In the genomic region with DNA sequence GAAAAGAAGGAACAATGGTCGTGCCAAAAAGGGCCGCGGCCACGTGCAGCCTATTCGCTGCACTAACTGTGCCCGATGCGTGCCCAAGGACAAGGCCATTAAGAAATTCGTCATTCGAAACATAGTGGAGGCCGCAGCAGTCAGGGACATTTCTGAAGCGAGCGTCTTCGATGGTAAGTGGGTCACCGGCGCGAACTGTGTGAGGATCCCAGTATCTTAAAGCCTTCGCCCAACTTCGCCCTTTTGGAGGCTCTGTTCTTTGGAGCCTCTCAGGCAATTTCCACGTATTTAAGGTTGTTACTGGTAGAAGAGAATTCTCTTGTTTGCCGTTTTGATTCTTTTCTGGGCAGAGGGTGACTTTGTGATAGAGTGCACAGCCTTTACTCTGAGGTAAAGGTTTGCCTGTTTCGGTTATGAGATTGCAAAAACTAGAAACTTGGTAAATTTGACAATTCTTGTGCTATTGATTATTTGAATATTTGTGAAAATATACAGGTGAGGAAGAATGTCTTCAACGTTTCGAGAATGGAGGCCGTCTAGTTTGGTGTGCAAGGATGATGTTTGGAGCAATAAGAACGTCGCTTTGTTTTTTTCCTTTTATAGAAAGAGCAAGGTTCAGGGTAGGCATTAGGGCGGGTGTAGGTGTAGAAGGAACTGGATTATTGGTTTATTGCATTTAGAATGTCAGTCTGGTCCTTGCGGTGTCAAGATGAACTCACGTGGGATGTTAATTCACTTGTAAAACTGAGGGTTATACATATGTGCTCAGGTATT, we compare ENCODE assay signal across 8 cellular contexts. TPM values are rescaled to one million over a fixed set of nuclear protein-coding genes. Genes with fewer than 3 reads are reported as not detected.
A peak's percentile ranks its signal among the peaks of the same experiment; 100 is the strongest.
DNase-seq lines count a peak whose midpoint lies in the region; FAIRE-seq and TF ChIP-seq lines count a peak whose summit lies in the region.

No MANE protein-coding gene starts in this region.

- no peak overlapping the region for H2BK15ac ChIP-seq in H9 (ENCODE audit: low read depth, low read length)

- H3K79me2 ChIP-seq in H9 (ENCODE audit: insufficient read depth, low read length): peaks cover 11% of the 10 kb centered on the region; the same call in 1 of the 2 replicates

- peaks cover 23 to 40% (median 31%) of the 10 kb centered on the region in 3 experiments for H3K36me3 Mint-ChIP-seq in H9 (ENCODE audit: insufficient read depth in 1 of 3, low read depth in 3 of 3)

- H3K4me2 ChIP-seq in H9 (ENCODE audit: insufficient read depth, insufficient read length, low read length): peak overlapping the region; percentile 59

- H3K4me1 Mint-ChIP-seq in H9: peaks cover 26 to 29% of the 10 kb centered on the region in 2 experiments

- H3K4me3 ChIP-seq in WERI-Rb-1 (ENCODE audit: low read depth, low read length) (peak overlapping the region; percentile 73), foreskin fibroblast (ENCODE audit: low read depth in 1 of 2, low read length in 2 of 2) (peak overlapping the region; percentile 70 to 99), skeletal muscle cell (ENCODE audit: low read depth, low read length) (peak overlapping the region; percentile 95)

- TF ChIP-seq CTCF in H9 (conservative IDR thresholded peaks at IDR 0.05) (no peak), WERI-Rb-1 (IDR thresholded peaks at IDR 0.05; ENCODE audit: low read depth, low read length) (no peak), foreskin fibroblast (IDR thresholded peaks at IDR 0.05; ENCODE audit: low read depth, low read length) (no peak)

- no peak overlapping the region for H2AFZ ChIP-seq in H9 (ENCODE audit: low read length)

- H2BK20ac ChIP-seq in H9 (ENCODE audit: low read depth, low read length, poor library complexity, severe bottlenecking): no peak overlapping the region

- peaks cover 0 to 3% of the 10 kb centered on the region in 2 experiments; a peak in 2 of 5 replicates for H3K9me3 Mint-ChIP-seq in H9

- H3K27ac Mint-ChIP-seq in H9: peak overlapping the region; percentile 97 to 99 (median 97)

- no peaks in the 10 kb centered on the region for H3K9me3 ChIP-seq in H9 (ENCODE audit: control insufficient read depth, low read depth, low read length)
- H3K9me3 ChIP-seq in WERI-Rb-1 (ENCODE audit: severe bottlenecking): no peaks in the 10 kb centered on the region

- H4K5ac ChIP-seq in H9 (ENCODE audit: insufficient read length, low read depth, low read length): no peak overlapping the region

- H2BK5ac ChIP-seq in H9 (ENCODE audit: insufficient read length, low read length): no peak overlapping the region

- peak overlapping the region; percentile 97 for H3K9ac ChIP-seq in H9 (ENCODE audit: extremely low read depth, insufficient read length, low read length)

- FAIRE-seq in RCC 7860 (lab: Jason Lieb, UNC): no peak

- no peaks in the 10 kb centered on the region for H3K79me1 ChIP-seq in H9 (ENCODE audit: insufficient read depth, low read depth, low read length, poor library complexity, severe bottlenecking)

- no peak overlapping the region for H3T11ph ChIP-seq in H9 (ENCODE audit: low read length)

- peak overlapping the region; percentile 98 for H3K4me3 Mint-ChIP-seq in H9

- H4K20me1 ChIP-seq in H9 (ENCODE audit: control insufficient read depth, insufficient read depth, insufficient read length): peaks cover 3% of the 10 kb centered on the region

- H3K4ac ChIP-seq in H9 (ENCODE audit: low read depth, low read length): no peak overlapping the region

- WGBS in H9 (ENCODE audit: extremely low coverage, insufficient read length, low lambda C conversion rate): no CpG with 5 or more reads among the region's 29 CpGs

- H3K27me3 ChIP-seq in H9 (ENCODE audit: insufficient read depth, low read length): no peaks in the 10 kb centered on the region
- no peaks in the 10 kb centered on the region for H3K27me3 ChIP-seq in WERI-Rb-1 (ENCODE audit: insufficient read depth, low read depth, severe bottlenecking)

- H3K14ac ChIP-seq in H9 (ENCODE audit: insufficient read depth, low read length): peak overlapping the region; percentile 79; the same call in 1 of the 2 replicates

- H4K8ac ChIP-seq in H9 (replicated peaks; ENCODE audit: insufficient read length, low read depth, low read length): no peak overlapping the region

- H3K18ac ChIP-seq in H9 (ENCODE audit: insufficient read length, low read depth, low read length): peak overlapping the region; percentile 81

- DNase-seq in H9 (no peak), WERI-Rb-1 (no peak), foreskin fibroblast (no peak), skeletal muscle cell (ENCODE audit: low read depth) (no peak), RCC 7860 (ENCODE audit: low spot score) (no peak), NCI-H2196 treated with DMSO at 0.1 percent for 48 hours (lab: John Stamatoyannopoulos, UW; ENCODE audit: unreplicated experiment) (no peak), ACHN (no peak), putamen (ENCODE audit: low spot score) (no peak)

- in situ Hi-C loops in ACHN (cut with HindIII; ENCODE audit: low pct_ligation_motif_present, low pct_unique_long_range_greater_than_20kb, low sequenced_read_pairs): no loop called here

- no peak overlapping the region for H2AK5ac ChIP-seq in H9 (ENCODE audit: insufficient read length, low read length)

- no peak overlapping the region for H3K27ac ChIP-seq in H9 (ENCODE audit: insufficient read length, low read depth, low read length)
- H3K27ac ChIP-seq in WERI-Rb-1: peak overlapping the region; percentile 99

- no peak overlapping the region for H3K23ac ChIP-seq in H9 (ENCODE audit: insufficient read length, low read depth, low read length)

- H3K23me2 ChIP-seq in H9 (ENCODE audit: insufficient read length, low read depth, low read length, poor library complexity, severe bottlenecking): no peaks in the 10 kb centered on the region

- no peak overlapping the region for H2BK120ac ChIP-seq in H9 (ENCODE audit: low read depth, low read length, poor library complexity, severe bottlenecking)

- no peaks in the 10 kb centered on the region for H3K27me3 Mint-ChIP-seq in H9 (ENCODE audit: low read depth)

- no peak overlapping the region for H3K56ac ChIP-seq in H9 (ENCODE audit: insufficient read length, low read depth, low read length)

- H3K4me1 ChIP-seq in H9 (ENCODE audit: insufficient read depth, low read length): no peaks in the 10 kb centered on the region; the same call in 1 of the 2 replicates

- H2BK12ac ChIP-seq in H9 (ENCODE audit: insufficient read length, low read depth, low read length): no peak overlapping the region

- H4K91ac ChIP-seq in H9 (ENCODE audit: insufficient read length, low read depth, low read length): no peak overlapping the region

- peaks cover 42% of the 10 kb centered on the region for H3K36me3 ChIP-seq in WERI-Rb-1

RNA-seq across cellular contexts. Expression of gene RPS26, which starts 0.9 kb away (rescaled TPM):
- total RNA-seq in H9 (2021): 51.9 and 53.5 TPM in 2 replicates

RNA-seq across cellular contexts. Expression of gene IKZF4, which starts 21.8 kb away (rescaled TPM):
- 13.0 and 13.9 TPM in 2 replicates for total RNA-seq in H9 (2021)

RNA-seq across cellular contexts. Expression of gene ERBB3, which starts 37.3 kb away (rescaled TPM):
- total RNA-seq in H9 (2021): 51.2 and 56.5 TPM in 2 replicates

RNA-seq across cellular contexts. Expression of gene SUOX, which starts 45.5 kb away (rescaled TPM):
- total RNA-seq in H9 (2021): 21.0 and 21.5 TPM in 2 replicates
